17 cellular contexts compared by ENCODE assay signal in the genomic region with DNA sequence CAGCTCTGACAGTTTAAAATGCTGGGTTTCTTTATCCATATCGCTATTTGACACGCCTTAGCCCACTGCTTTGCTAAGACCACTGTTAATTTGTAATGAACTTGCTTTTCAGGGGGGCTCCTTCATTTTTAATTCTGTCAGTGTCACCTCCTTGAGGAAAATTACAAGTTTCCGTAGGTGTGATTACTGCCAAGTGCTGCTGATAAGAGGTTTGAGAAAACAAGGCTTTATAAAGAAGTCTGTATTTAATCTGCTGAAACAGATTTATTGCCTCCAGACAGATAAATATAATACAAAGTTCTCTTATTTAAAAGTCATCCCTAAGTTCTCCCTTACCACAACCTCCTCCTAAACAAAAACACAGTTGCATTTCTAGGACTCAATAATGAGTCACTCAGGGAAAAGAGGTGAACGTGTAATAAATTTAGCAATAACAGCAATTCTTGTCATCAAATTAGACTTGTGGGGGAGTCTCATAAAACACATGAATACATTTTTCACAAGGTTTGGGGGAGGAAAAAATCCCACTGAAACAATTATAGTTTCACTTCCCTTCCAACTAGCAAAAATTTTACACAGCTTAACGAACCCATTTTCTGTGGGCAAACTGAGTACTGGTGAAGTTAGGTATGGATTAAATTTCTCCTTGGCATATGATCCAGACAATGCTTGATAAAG.
A peak's percentile ranks its signal among the peaks of the same experiment; 100 is the strongest.
DNase-seq lines count a peak whose midpoint lies in the region; ATAC-seq and TF ChIP-seq lines count a peak whose summit lies in the region.
"Had no signal": no experiment of that assay in that cellular context is flagged by ENCODE, and none has a peak within 500 bp of the region (broad histone marks: within the 10 kb centered on the region; RNA-seq: fewer than 3 reads in every experiment).

No MANE protein-coding gene starts in this region.

- H3K9me3 ChIP-seq in Karpas-422 (ENCODE audit: low read length), result no peaks in the 10 kb centered on the region
- H3K9me3 ChIP-seq: sigmoid colon, thoracic aorta had no signal

- H3K27ac ChIP-seq in Karpas-422 (ENCODE audit: low read length) (peak overlapping the region; percentile 91), RWPE1 (no peak overlapping the region)
- H3K27ac ChIP-seq: sigmoid colon, thoracic aorta had no signal

- ATAC-seq in GM19023 (IDR thresholded peaks at IDR 0.05; ENCODE audit: unreplicated experiment) (no peak), Right ventricle myocardium inferior (no peak)
- ATAC-seq: Panc1 had no signal

- intact Hi-C loops in Right ventricle myocardium inferior (cut with DNase I), result loop anchor here (5.0 kb wide), 2 partner anchors 77 to 207 kb away; no protein-coding TSS in a partner anchor

- peak; percentile 70 for DNase-seq in GM06990 (ENCODE audit: extremely low read depth, insufficient read length)
- peak; percentile 49 for DNase-seq in Karpas-422
- DNase-seq in RWPE1 (ENCODE audit: low spot score), result peak; percentile 23
- DNase-seq in fibroblast of villous mesenchyme (ENCODE audit: low read depth), result peak; percentile 77
- DNase-seq in stimulated activated naive CD4-positive, alpha-beta T cell (lab: John Stamatoyannopoulos, UW), result no peak
- no peak for DNase-seq in Right ventricle myocardium inferior (ENCODE audit: missing footprints)
- no peak for DNase-seq in SKM-1 treated with dmso at 0.1 percent for 144 hours (lab: John Stamatoyannopoulos, UW; ENCODE audit: unreplicated experiment)
- DNase-seq: activated CD8-positive, alpha-beta memory T cell treated with anti-CD3 and anti-CD28 coated beads, Interleukin-2, amount 50 U/mL, for 48 hours; anterior cingulate cortex; Calu3; effector CD4-positive, alpha-beta T cell; left cardiac atrium; NCI-H2107; sigmoid colon had no signal

- CTCF ChIA-PET in RWPE1 (lab: Yijun Ruan, JAX), result interaction anchor here (0.6 kb wide), 2 partner anchors 67 to 717 kb away, joined by 3 read pairs; no protein-coding TSS in a partner anchor

- no peaks in the 10 kb centered on the region for H3K9me2 ChIP-seq in Karpas-422 (replicated peaks; ENCODE audit: insufficient read depth, low read length)

- TF ChIP-seq CTCF in GM06990 (IDR thresholded peaks at IDR 0.05; ENCODE audit: insufficient read depth, low read length, poor library complexity, severe bottlenecking) (no peak), RWPE1 (conservative IDR thresholded peaks at IDR 0.05; ENCODE audit: low read depth) (no peak), fibroblast of villous mesenchyme (IDR thresholded peaks at IDR 0.05; ENCODE audit: insufficient read depth, low read depth, low read length) (no peak)

- no peak overlapping the region for H3K9ac ChIP-seq in Karpas-422 (ENCODE audit: low read length)

- H3K4me3 ChIP-seq in GM06990 (replicated peaks; ENCODE audit: low read depth, low read length), result no peak overlapping the region
- H3K4me3 ChIP-seq in Karpas-422 (ENCODE audit: low read length), result peak overlapping the region; percentile 49
- H3K4me3 ChIP-seq in fibroblast of villous mesenchyme (ENCODE audit: low read depth, low read length), result no peak overlapping the region
- H3K4me3 ChIP-seq: sigmoid colon, thoracic aorta had no signal

- peaks cover 88% of the 10 kb centered on the region for H3K4me1 ChIP-seq in Karpas-422 (ENCODE audit: low read length)

- peaks cover 25% of the 10 kb centered on the region for H3K79me2 ChIP-seq in Karpas-422 (ENCODE audit: low read length)

- peaks cover 77% of the 10 kb centered on the region for H4K20me1 ChIP-seq in Karpas-422 (ENCODE audit: insufficient read depth, low read depth, low read length)

- H2AFZ ChIP-seq in Karpas-422 (ENCODE audit: low read length), result no peak overlapping the region

- H3K36me3 ChIP-seq in GM06990 (ENCODE audit: control insufficient read depth, insufficient read depth, low read length), result no peaks in the 10 kb centered on the region
- no peaks in the 10 kb centered on the region for H3K36me3 ChIP-seq in Karpas-422 (ENCODE audit: insufficient read depth, low read length)
- H3K36me3 ChIP-seq: sigmoid colon, thoracic aorta had no signal

- peak overlapping the region; percentile 79 for H3K4me2 ChIP-seq in Karpas-422 (ENCODE audit: low read depth, low read length, poor library complexity, severe bottlenecking)

- POLR2A ChIA-PET in RWPE1 (lab: Yijun Ruan, JAX; ENCODE audit: low non-redundant PET), result no interaction called here

- H3K27me3 ChIP-seq in GM06990 (replicated peaks; ENCODE audit: control insufficient read depth, insufficient read depth, low read length), result no peaks in the 10 kb centered on the region
- no peaks in the 10 kb centered on the region for H3K27me3 ChIP-seq in Karpas-422 (ENCODE audit: low read length)
- H3K27me3 ChIP-seq: sigmoid colon had no signal

Comparison
In these comparisons a context has a peak if more than half of its experiments do, and no peak if none do; other contexts are left out.
1. DNase-seq: peak in GM06990 (single experiment), Karpas-422 (single experiment), RWPE1 (single experiment) and fibroblast of villous mesenchyme (single experiment); none in stimulated activated naive CD4-positive, alpha-beta T cell (0 of 6), Right ventricle myocardium inferior (single experiment) and SKM-1 treated with dmso at 0.1 percent for 144 hours (single experiment).